26 cellular contexts compared by ENCODE assay signal in genomic region chr15:45427085-45427484, GRCh38. TPM values are rescaled to one million over a fixed set of nuclear protein-coding genes. Genes with fewer than 3 reads are reported as not detected.
DNase-seq lines count a peak whose midpoint lies in the region; ATAC-seq, FAIRE-seq and TF ChIP-seq lines count a peak whose summit lies in the region.
"Had no signal": no experiment of that assay in that cellular context is flagged by ENCODE, and none has a peak within 500 bp of the region (broad histone marks: within the 10 kb centered on the region; RNA-seq: fewer than 3 reads in every experiment).

No MANE protein-coding gene starts in this region.

- H3K23me2 ChIP-seq in H1 (ENCODE audit: low read depth, low read length), result no peaks in the 10 kb centered on the region

- no peak overlapping the region for H3K4me2 ChIP-seq in HepG2 (ENCODE audit: low read depth, low read length)
- H3K4me2 ChIP-seq in H1 (ENCODE audit: insufficient read depth in 1 of 2, low read depth in 2 of 2, low read length in 2 of 2), result no peak overlapping the region
- H3K4me2 ChIP-seq: BLaER1 had no signal

- TF ChIP-seq CTCF in HepG2 (CRISPR knock-in tag; IDR thresholded peaks at IDR 0.05) (no peak), right lobe of liver (IDR thresholded peaks at IDR 0.05) (no peak), H1 (IDR thresholded peaks at IDR 0.05; ENCODE audit: control extremely low read depth in 1 of 3, insufficient read depth in 1 of 3, low read depth in 1 of 3, low read length in 3 of 3) (no peak)

- H3K4me3 ChIP-seq in HepG2 (replicated peaks in 1 of 3; ENCODE audit: insufficient read depth in 1 of 3, low read depth in 2 of 3, low read length in 3 of 3), result no peak overlapping the region
- no peak overlapping the region for H3K4me3 ChIP-seq in right lobe of liver
- H3K4me3 ChIP-seq in H1 (ENCODE audit: extremely low read depth in 1 of 4, insufficient read depth in 2 of 4, low read depth in 3 of 4, low read length in 4 of 4), result no peak overlapping the region
- H3K4me3 ChIP-seq: BLaER1, GM12878 had no signal

- H3K9me3 ChIP-seq in HepG2 (ENCODE audit: low read length) (no peaks in the 10 kb centered on the region), right lobe of liver (no peaks in the 10 kb centered on the region), H1 (ENCODE audit: insufficient read depth in 2 of 2, low read depth in 1 of 2, low read length in 1 of 2) (no peaks in the 10 kb centered on the region)
- H3K9me3 ChIP-seq: BE2C, BLaER1 had no signal

- H3K27ac ChIP-seq in HepG2 (ENCODE audit: extremely low read length, insufficient read depth, low read length) (no peak overlapping the region), right lobe of liver (no peak overlapping the region), H1 (ENCODE audit: low read depth, low read length) (no peak overlapping the region)
- H3K27ac ChIP-seq: 22Rv1, BLaER1 had no signal

- ATAC-seq in HepG2 (no peak), right lobe of liver (no peak), HG02970 (IDR thresholded peaks at IDR 0.05; ENCODE audit: low FRiP score, unreplicated experiment) (no peak)
- ATAC-seq: GM12878 had no signal

- no peak overlapping the region for H3K23ac ChIP-seq in H1 (ENCODE audit: insufficient read length)

- H2BK120ac ChIP-seq in H1 (replicated peaks; ENCODE audit: low read depth, low read length), result no peak overlapping the region

- H4K5ac ChIP-seq in H1 (ENCODE audit: insufficient read length, low read depth, low read length), result no peak overlapping the region

- H3K79me2 ChIP-seq in HepG2 (ENCODE audit: insufficient read depth, low read length) (no peaks in the 10 kb centered on the region), H1 (ENCODE audit: control insufficient read depth in 1 of 2, insufficient read depth in 2 of 2, low read length in 2 of 2) (no peaks in the 10 kb centered on the region)

- no peak overlapping the region for H3K56ac ChIP-seq in H1 (replicated peaks; ENCODE audit: insufficient read length, low read depth, low read length)

- H2BK20ac ChIP-seq in H1 (ENCODE audit: low read length), result no peak overlapping the region

- no peaks in the 10 kb centered on the region for H3K27me3 ChIP-seq in HepG2 (ENCODE audit: control insufficient read depth in 1 of 2, insufficient read depth in 2 of 2, low read length in 2 of 2)
- H3K27me3 ChIP-seq in right lobe of liver, result no peaks in the 10 kb centered on the region
- H3K27me3 ChIP-seq in H1 (replicated peaks in 1 of 4; ENCODE audit: control insufficient read depth in 3 of 4, extremely low read depth in 1 of 4, insufficient read depth in 3 of 4, low read length in 3 of 4), result peaks cover 3 to 22% (median 13%) of the 10 kb centered on the region in 4 experiments; a peak in 6 of 7 replicates
- H3K27me3 ChIP-seq: BLaER1 had no signal

- BruUV-seq in HepG2 (replicated peaks; lab: Mats Ljungman, UMichigan), result no TSS peak

- peaks cover 24% of the 10 kb centered on the region for H3K4me1 ChIP-seq in HepG2 (ENCODE audit: insufficient read depth, low read length)
- peaks cover 0 to 21% (median 0%) of the 10 kb centered on the region in 4 donors for H3K4me1 ChIP-seq in right lobe of liver
- no peaks in the 10 kb centered on the region for H3K4me1 ChIP-seq in H1 (replicated peaks in 1 of 4; ENCODE audit: control insufficient read depth in 3 of 4, insufficient read depth in 4 of 4, low read length in 3 of 4)
- H3K4me1 ChIP-seq: BE2C had no signal

- no peaks in the 10 kb centered on the region for H3K79me1 ChIP-seq in H1 (ENCODE audit: low read depth, low read length)

- no peak overlapping the region for H2BK12ac ChIP-seq in H1 (ENCODE audit: low read depth, low read length)

- TF ChIP-seq RAD21 in HepG2 (CRISPR knock-in tag; IDR thresholded peaks at IDR 0.05) (no peak), Ishikawa (IDR thresholded peaks at IDR 0.05; ENCODE audit: low read depth) (no peak), H1 (IDR thresholded peaks at IDR 0.05 in 1 of 2, conservative IDR thresholded peaks at IDR 0.05 in 1 of 2; ENCODE audit: low read depth in 2 of 2, low read length in 2 of 2) (no peak)

- no peak overlapping the region for H3K18ac ChIP-seq in H1 (ENCODE audit: extremely low read depth, low read length)

- H3K4ac ChIP-seq in H1 (replicated peaks; ENCODE audit: insufficient read length, low read depth, low read length), result no peak overlapping the region

- H2BK15ac ChIP-seq in H1 (ENCODE audit: low read length), result no peak overlapping the region

- TF ChIP-seq EP300 in HepG2 (IDR thresholded peaks at IDR 0.05; ENCODE audit: low read depth in 2 of 2, low read length in 2 of 2) (no peak), HepG2 (CRISPR knock-in tag; IDR thresholded peaks at IDR 0.05; ENCODE audit: borderline replicate concordance) (no peak), Ishikawa (IDR thresholded peaks at IDR 0.05; ENCODE audit: borderline replicate concordance) (no peak), H1 (IDR thresholded peaks at IDR 0.05; ENCODE audit: borderline replicate concordance in 1 of 2, low read depth in 2 of 2, low read length in 2 of 2) (no peak)

- 86% methylated on average over 11 of the region's 11 CpGs for WGBS in HepG2 (ENCODE audit: low lambda C conversion rate)
- 85% methylated on average over 9 of the region's 11 CpGs for WGBS in right lobe of liver (ENCODE audit: insufficient coverage, low coverage, low lambda C conversion rate, missing lambda C conversion rate)
- 92% methylated on average over 11 of the region's 11 CpGs; no CpG with 5 or more reads in 1 of the 2 experiments for WGBS in H1 (ENCODE audit: extremely low coverage in 1 of 2, insufficient coverage in 1 of 2, insufficient read length in 1 of 2, insufficient replicate concordance in 2 of 2, low coverage in 1 of 2, low lambda C conversion rate in 2 of 2, missing lambda C conversion rate in 1 of 2), 2 experiments

- H4K91ac ChIP-seq in H1 (replicated peaks; ENCODE audit: insufficient read length, low read length), result no peak overlapping the region

- POLR2A ChIA-PET in HepG2 (lab: Yijun Ruan, JAX) (no interaction called here), H1 (lab: Charles Lee; ENCODE audit: partially characterized antibody) (no interaction called here)

- intact Hi-C loops in HepG2 (cut with micrococcal nuclease; ENCODE audit: unreplicated experiment) (no loop called here), right lobe of liver (cut with DNase I) (no loop called here)

- TF ChIP-seq POLR2A in HepG2 (IDR thresholded peaks at IDR 0.05; ENCODE audit: insufficient read depth in 1 of 2, low read depth in 2 of 2, low read length in 2 of 2) (no peak), right lobe of liver (IDR thresholded peaks at IDR 0.05) (no peak), H1 (IDR thresholded peaks at IDR 0.05; ENCODE audit: control extremely low read depth in 1 of 2, low read depth in 2 of 2, low read length in 2 of 2) (no peak)

- H2AK5ac ChIP-seq in H1 (ENCODE audit: low read depth, low read length), result no peak overlapping the region

- H3K36me3 ChIP-seq in HepG2 (replicated peaks in 1 of 2; ENCODE audit: control insufficient read depth in 1 of 2, insufficient read depth in 2 of 2, low read length in 2 of 2) (peaks cover 0 to 8% of the 10 kb centered on the region in 2 experiments; a peak in 2 of 5 replicates), right lobe of liver (peaks cover 0 to 2% (median 0%) of the 10 kb centered on the region in 4 donors), H1 (ENCODE audit: control insufficient read depth in 2 of 4, insufficient read depth in 4 of 4, low read length in 3 of 4) (peaks cover 0 to 3% (median 0%) of the 10 kb centered on the region in 4 experiments; a peak in 1 of 8 replicates)

- CTCF ChIA-PET in HepG2 (lab: Yijun Ruan, JAX; ENCODE audit: low intra/inter-chr PET ratio, low total read pairs) (interaction anchor here (6.3 kb wide), 1 partner anchor 29 kb away, joined by 195 read pairs; no protein-coding TSS in a partner anchor), H1 (lab: Charles Lee; ENCODE audit: partially characterized antibody) (interaction anchor here (0.7 to 1.2 kb wide), 4 partner anchors 29 to 266 kb away, joined by 3 read pairs; no protein-coding TSS in a partner anchor)

- H2AFZ ChIP-seq in HepG2 (ENCODE audit: low read length) (no peak overlapping the region), H1 (ENCODE audit: low read length) (no peak overlapping the region)

- no peak for FAIRE-seq in HepG2 (lab: Jason Lieb, UNC)
- no peak for FAIRE-seq in H1 (lab: Jason Lieb, UNC)
- FAIRE-seq: GM12878, GM12892, GM18507 had no signal

- no peak overlapping the region for H3K14ac ChIP-seq in H1 (ENCODE audit: insufficient read length)

- H3K9ac ChIP-seq in HepG2 (ENCODE audit: insufficient read depth, low read depth, low read length), result no peak overlapping the region
- H3K9ac ChIP-seq in H1 (replicated peaks in 1 of 4; ENCODE audit: extremely low read depth in 1 of 4, low read depth in 3 of 4, low read length in 3 of 4), result no peak overlapping the region
- H3K9ac ChIP-seq: BLaER1 had no signal

- DNase-seq in HepG2 (ENCODE audit: low spot score) (no peak), right lobe of liver (no peak), H1 (ENCODE audit: low read depth in 1 of 2, low spot score in 2 of 2) (no peak), NK-92 (lab: John Stamatoyannopoulos, UW; ENCODE audit: unreplicated experiment) (no peak), kidney tubule cell (ENCODE audit: low spot score) (no peak)
- DNase-seq: ACHN; BE2C; C1 segment of cervical spinal cord; CD4-positive, alpha-beta memory T cell; CD4-positive, CD25-positive, alpha-beta regulatory T cell; CD8-positive, alpha-beta memory T cell; COR-L47; DMS 273 treated with DMSO at 0.1 percent for 48 hours; DMS153; DMS53; DMS79; DND-41; EL; GDM1 had no signal

- in situ Hi-C loops in HepG2 (cut with HindIII; ENCODE audit: extremely low pct_ligation_motif_present, low pct_unique_long_range_greater_than_20kb), result no loop called here

- H2BK5ac ChIP-seq in H1 (ENCODE audit: low read depth, low read length), result no peak overlapping the region

- no peaks in the 10 kb centered on the region for H4K20me1 ChIP-seq in HepG2 (ENCODE audit: insufficient read depth, low read length)
- H4K20me1 ChIP-seq in H1 (replicated peaks in 1 of 2; ENCODE audit: control insufficient read depth in 1 of 2, insufficient read depth in 2 of 2, low read length in 2 of 2), result no peaks in the 10 kb centered on the region
- H4K20me1 ChIP-seq: BLaER1 had no signal

- H4K8ac ChIP-seq in H1 (ENCODE audit: extremely low read depth, insufficient read depth, low read length), result no peak overlapping the region

RNA-seq across cellular contexts. Expression of gene GATM, which starts 48.7 kb away (rescaled TPM):
- total RNA-seq in HepG2 (2016; rRNA removed; fragmentation: Illumina TruSeq; extraction: Trizol), result 1.5 and 2.1 TPM in 2 replicates
- total RNA-seq in HepG2 (2016; cell fraction: cytosol; rRNA removed; fragmentation: Illumina TruSeq; extraction: Trizol; ENCODE audit: low read depth), result 1.2 and 1.7 TPM in 2 replicates
- total RNA-seq in HepG2 (2016; cell fraction: insoluble cytoplasmic fraction; rRNA removed; fragmentation: Illumina TruSeq; extraction: Trizol), result 1.5 and 2.6 TPM in 2 replicates
- 1.6 and 1.7 TPM in 2 replicates for total RNA-seq in HepG2 (2016; cell fraction: membrane; rRNA removed; fragmentation: Illumina TruSeq; extraction: Trizol)
- total RNA-seq in HepG2 (2016; cell fraction: nucleus; rRNA removed; fragmentation: Illumina TruSeq; extraction: Trizol), result 4.0 and 4.1 TPM in 2 replicates
- polyA plus RNA-seq in HepG2 (2011; rRNA removed), result 13.9 and 16.8 TPM in 2 replicates
- 7.0 and 7.3 TPM in 2 replicates for polyA plus RNA-seq in HepG2 (2011; cell fraction: cytosol; rRNA removed)
- polyA plus RNA-seq in HepG2 (2011; cell fraction: nucleus; rRNA removed), result 22.1 and 26.0 TPM in 2 replicates
- 16.6 and 32.5 TPM in 2 replicates for polyA plus RNA-seq in HepG2 (2012)
- 0.26 and 0.46 TPM in 2 replicates for polyA plus RNA-seq in HepG2 (2016; cell fraction: cytosol; fragmentation: Illumina TruSeq; extraction: Trizol; ENCODE audit: low read depth)
- polyA plus RNA-seq in HepG2 (2016; cell fraction: insoluble cytoplasmic fraction; fragmentation: Illumina TruSeq; extraction: Trizol; ENCODE audit: low read depth), result 0.97 TPM in 2 replicates
- 0.28 and 0.72 TPM in 2 replicates for polyA plus RNA-seq in HepG2 (2016; cell fraction: membrane; fragmentation: Illumina TruSeq; extraction: Trizol; ENCODE audit: low read depth)
- 2.4 and 3.2 TPM in 2 replicates for polyA plus RNA-seq in HepG2 (2016; cell fraction: nucleus; fragmentation: Illumina TruSeq; extraction: Trizol; ENCODE audit: insufficient read depth, low read depth)
- 0.58 and 11.2 TPM in 2 replicates for polyA minus RNA-seq in HepG2 (2011; rRNA and poly(A)+ RNA removed; ENCODE audit: low replicate concordance)
- polyA minus RNA-seq in HepG2 (2011; cell fraction: cytosol; rRNA and poly(A)+ RNA removed), result 5.3 and 6.4 TPM in 2 replicates
- polyA minus RNA-seq in HepG2 (2011; cell fraction: nucleus; rRNA and poly(A)+ RNA removed), result 40.2 and 42.5 TPM in 2 replicates
- total RNA-seq in right lobe of liver, result 1,000 to 10,000 TPM in 1 of 6 experiments, 100 to 1,000 TPM in 5; 404 to 1,363 (median 579) TPM
- 10.0 and 10.2 TPM in 2 replicates for total RNA-seq in H1 (2021; fragmentation: NEBNext Ultra II Directional; extraction: Animal tissue kit (Norgen Biotek cat#: 25700))
- polyA plus RNA-seq in H1 (2011; rRNA removed), result 13.5 and 15.1 TPM in 2 replicates
- 19.1 TPM for polyA plus RNA-seq in H1 (2011; cell fraction: cytosol; rRNA removed)
- 12.6 TPM for polyA plus RNA-seq in H1 (2011; cell fraction: nucleus; rRNA removed)
- polyA plus RNA-seq in H1 (2012, experiment 1 of 2), result 9.0 to 12.4 TPM (median 10.1 TPM) in 4 replicates
- polyA plus RNA-seq in H1 (2012, experiment 2 of 2), result 3.4 TPM
- polyA plus RNA-seq in H1 (2013, experiment 1 of 2), result 8.9 TPM
- 9.0 TPM for polyA plus RNA-seq in H1 (2013, experiment 2 of 2)
- 15.5 and 22.0 TPM in 2 replicates for polyA minus RNA-seq in H1 (2011; rRNA and poly(A)+ RNA removed)
- 8.5 TPM for polyA minus RNA-seq in H1 (2011; cell fraction: cytosol; rRNA and poly(A)+ RNA removed)
- polyA minus RNA-seq in H1 (2011; cell fraction: nucleus; rRNA and poly(A)+ RNA removed), result 17.3 TPM

Comparison
In these comparisons a context has a peak if more than half of its experiments do, and no peak if none do; other contexts are left out.
1. RNA of gene GATM, which starts 48.7 kb away (total RNA-seq): 404 to 1,363 TPM in right lobe of liver; 10.0 to 10.2 TPM in H1 and 1.2 to 4.1 TPM in HepG2; every median in the first group is over 10 times any median in the second.
2. Of the 41 proteins assayed by ChIP-seq in both HepG2 and H1: peak only in HepG2: none; only in H1: none; in both: CEBPB; in neither: 40.